ENCODE assay signal across 9 cellular contexts in the genomic region with DNA sequence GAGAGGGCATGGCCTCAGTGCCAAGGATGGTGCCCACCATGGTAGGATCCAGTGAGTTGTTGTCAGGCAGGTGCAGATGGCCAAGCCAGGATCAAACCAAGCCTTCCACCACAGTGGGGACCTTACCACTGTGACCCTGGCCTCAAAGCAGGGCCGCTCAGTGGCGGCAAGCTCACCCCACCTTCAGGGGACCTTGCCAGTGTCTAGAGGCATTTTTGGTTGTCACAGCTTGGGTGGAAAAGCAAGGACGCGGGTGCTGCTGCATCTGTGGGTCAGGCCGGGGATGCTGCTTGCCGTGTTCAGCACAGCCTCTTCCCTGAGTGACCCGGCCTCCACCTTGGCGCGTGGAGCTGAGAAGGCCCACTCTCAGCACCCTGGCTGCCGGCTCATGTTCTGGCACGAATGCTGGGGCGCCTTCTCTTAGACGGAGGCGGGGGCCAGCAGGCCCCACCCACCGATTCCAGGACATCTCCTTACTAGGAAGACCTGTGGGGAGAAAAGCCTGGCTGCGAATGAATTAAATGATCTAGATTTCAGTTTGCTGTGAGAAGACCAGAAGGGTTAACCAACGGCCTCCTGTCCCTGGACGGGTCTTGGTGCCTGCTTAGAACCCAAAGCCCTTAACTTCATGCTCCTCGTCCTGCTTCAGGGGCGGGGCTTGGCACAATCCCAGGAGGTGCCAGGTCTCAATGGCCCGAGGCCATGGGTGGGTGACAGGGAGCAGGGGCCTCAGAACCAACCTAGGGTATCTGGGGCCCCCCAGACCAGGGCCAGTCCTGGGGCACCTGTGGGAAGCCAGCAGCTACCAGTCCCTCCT.
"Had no signal": no experiment of that assay in that cellular context is flagged by ENCODE, and none has a peak within 500 bp of the region (broad histone marks: within the 10 kb centered on the region; RNA-seq: fewer than 3 reads in every experiment).

No MANE protein-coding gene starts in this region.

- H3K9me3 ChIP-seq: tibial artery had no signal

- H3K27me3 Mint-ChIP-seq: activated CD8-positive, alpha-beta T cell treated with anti-CD3 and anti-CD28 coated beads for 36 hours; naive B cell had no signal

- H2AFZ ChIP-seq: parathyroid adenoma had no signal

- FAIRE-seq: keratinocyte had no signal

- H3K4me3 Mint-ChIP-seq: activated CD8-positive, alpha-beta T cell treated with anti-CD3 and anti-CD28 coated beads for 36 hours; activated T-helper 1 cell treated with anti-CD3 and anti-CD28 coated beads, Interleukin-12 subunit alpha, Interleukin-12 subunit beta, Interleukin-2, Interleukin-4 antibody, amounts not matched to agents 30 ng/mL and 10 ng/mL and 1 ng/mL, durations not matched to agents 14 hours and 24 hours and 36 hours; naive B cell had no signal

- H3K27ac Mint-ChIP-seq: activated CD8-positive, alpha-beta T cell treated with anti-CD3 and anti-CD28 coated beads for 36 hours; activated T-helper 1 cell treated with anti-CD3 and anti-CD28 coated beads, Interleukin-12 subunit alpha, Interleukin-12 subunit beta, Interleukin-2, Interleukin-4 antibody, amounts not matched to agents 30 ng/mL and 10 ng/mL and 1 ng/mL, durations not matched to agents 14 hours and 24 hours and 36 hours had no signal

- H3K9ac ChIP-seq: parathyroid adenoma had no signal

- H3K79me2 ChIP-seq: parathyroid adenoma had no signal

- H3K4me1 ChIP-seq: parathyroid adenoma, tibial artery had no signal

- H3K4me3 ChIP-seq: skin epidermis, tibial artery had no signal

- DNase-seq: central memory CD4-positive, alpha-beta T cell; cortex of kidney; naive B cell; tibial artery had no signal

- H3K27ac ChIP-seq: parathyroid adenoma, tibial artery had no signal
